In the genomic region with DNA sequence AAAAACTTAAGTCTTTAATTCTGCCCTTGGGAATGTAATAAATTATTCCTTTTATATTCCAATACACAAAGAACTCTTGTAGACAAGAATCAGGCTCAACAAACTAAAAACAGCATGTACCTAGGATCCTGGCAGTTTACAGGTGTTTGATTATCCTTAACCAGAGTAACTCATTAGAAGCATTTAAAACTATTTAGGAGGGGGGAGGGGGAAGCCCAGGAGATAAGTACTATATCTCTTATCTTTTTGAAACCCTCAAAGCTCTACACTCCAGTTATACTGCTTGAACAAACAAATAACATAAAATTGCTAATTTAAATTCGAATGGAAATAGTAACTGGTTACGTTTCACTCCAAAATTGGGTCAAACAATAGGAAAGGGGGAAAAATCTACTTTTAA, we compare ENCODE assay signal across 8 cellular contexts. TPM values are rescaled to one million over a fixed set of nuclear protein-coding genes. Genes with fewer than 3 reads are reported as not detected.
DNase-seq lines count a peak whose midpoint lies in the region; ATAC-seq and TF ChIP-seq lines count a peak whose summit lies in the region.

No MANE protein-coding gene starts in this region.

- H3K4me2 ChIP-seq in HCT116 (ENCODE audit: low read length), result peak overlapping the region; percentile 84
- peak overlapping the region; percentile 89 for H3K4me2 ChIP-seq in SU-DHL-6 (ENCODE audit: low read depth, low read length, poor library complexity, severe bottlenecking)
- H3K4me2 ChIP-seq in skeletal muscle satellite cell (ENCODE audit: low read length), result peak overlapping the region; percentile 87

- DNase-seq in HCT116 (ENCODE audit: low read depth, low spot score), result no peak
- DNase-seq in fibroblast of the aortic adventitia (ENCODE audit: low read depth), result no peak
- no peak for DNase-seq in DMS153 treated with DMSO at 0.1 percent for 48 hours (lab: John Stamatoyannopoulos, UW; ENCODE audit: unreplicated experiment)
- no peak for DNase-seq in NCI-H1436 (lab: John Stamatoyannopoulos, UW)

- H2AFZ ChIP-seq in HCT116 (ENCODE audit: low read depth, low read length, poor library complexity, severe bottlenecking) (no peak overlapping the region), SU-DHL-6 (ENCODE audit: low read depth, low read length, severe bottlenecking) (no peak overlapping the region)

- POLR2A ChIA-PET in HCT116 (lab: Charles Lee), result no interaction called here

- no peak for TF ChIP-seq POLR2A in HCT116 (IDR thresholded peaks at IDR 0.05; ENCODE audit: borderline replicate concordance, extremely low read depth, insufficient read depth, insufficient read length)

- H3K9ac ChIP-seq in HCT116 (ENCODE audit: low read length) (peak overlapping the region; percentile 100), SU-DHL-6 (ENCODE audit: low read length) (peak overlapping the region; percentile 98), skeletal muscle satellite cell (ENCODE audit: low read depth, low read length) (peak overlapping the region; percentile 100)

- H3K4me1 ChIP-seq in HCT116 (ENCODE audit: control insufficient read depth in 1 of 2, insufficient read depth in 2 of 2, low read length in 2 of 2), result peaks cover 7 to 32% of the 10 kb centered on the region in 2 experiments
- H3K4me1 ChIP-seq in skeletal muscle satellite cell (ENCODE audit: control insufficient read depth, insufficient read depth, low read length), result peaks cover 38% of the 10 kb centered on the region

- intact Hi-C loops in HCT116 (cut with micrococcal nuclease), result loop anchor here (2.0 to 5.0 kb wide), 2 partner anchors 45 to 63 kb away; no protein-coding TSS in a partner anchor

- no peak overlapping the region for H3K27ac ChIP-seq in HCT116 (ENCODE audit: low read depth, low read length)
- H3K27ac ChIP-seq in SU-DHL-6 (ENCODE audit: low read depth, low read length), result peak overlapping the region; percentile 75; the same call in 1 of the 2 replicates

- no peaks in the 10 kb centered on the region for H3F3A ChIP-seq in SU-DHL-6 (ENCODE audit: insufficient read depth)

- ATAC-seq in HCT116, result no peak
- no peak for ATAC-seq in HG03139 (IDR thresholded peaks at IDR 0.05; ENCODE audit: unreplicated experiment)
- no peak for ATAC-seq in HG02642 (IDR thresholded peaks at IDR 0.05; ENCODE audit: poor library complexity, unreplicated experiment)

- CTCF ChIA-PET in HCT116 (lab: Charles Lee), result no interaction called here

- H3K9me2 ChIP-seq in HCT116 (ENCODE audit: insufficient read depth), result no peaks in the 10 kb centered on the region
- no peaks in the 10 kb centered on the region for H3K9me2 ChIP-seq in SU-DHL-6 (replicated peaks; ENCODE audit: insufficient read depth, low read length)

- no peak for TF ChIP-seq RAD21 in HCT116 (IDR thresholded peaks at IDR 0.05; ENCODE audit: low read depth)

- H3K9me3 ChIP-seq in HCT116 (ENCODE audit: control insufficient read depth in 1 of 2, insufficient read depth in 1 of 2, low read depth in 1 of 2, low read length in 2 of 2), result no peaks in the 10 kb centered on the region
- H3K9me3 ChIP-seq in SU-DHL-6 (ENCODE audit: insufficient read depth, low read length), result no peaks in the 10 kb centered on the region
- no peaks in the 10 kb centered on the region for H3K9me3 ChIP-seq in skeletal muscle satellite cell (replicated peaks; ENCODE audit: low read length)

- RAD21 ChIA-PET in HCT116 (lab: Charles Lee; ENCODE audit: low non-redundant PET in 1 of 2, low total read pairs in 2 of 2, uncharacterized antibody in 2 of 2, unreplicated experiment in 2 of 2), result no interaction called here

- H3K27me3 ChIP-seq in HCT116 (ENCODE audit: insufficient read depth, low read length) (no peaks in the 10 kb centered on the region), SU-DHL-6 (ENCODE audit: low read length) (no peaks in the 10 kb centered on the region), skeletal muscle satellite cell (ENCODE audit: control insufficient read depth, insufficient read depth, low read length) (no peaks in the 10 kb centered on the region)

- peak overlapping the region; percentile 73 to 99 for H3K4me3 ChIP-seq in HCT116 (replicated peaks in 1 of 2; ENCODE audit: low read depth in 1 of 2, low read length in 2 of 2)
- H3K4me3 ChIP-seq in SU-DHL-6 (ENCODE audit: insufficient read depth, low read length, poor library complexity, severe bottlenecking), result peak overlapping the region; percentile 88
- peak overlapping the region; percentile 96 for H3K4me3 ChIP-seq in fibroblast of the aortic adventitia (ENCODE audit: low read depth, low read length)
- peak overlapping the region; percentile 100 for H3K4me3 ChIP-seq in skeletal muscle satellite cell (ENCODE audit: low read length)

- H4K20me1 ChIP-seq in HCT116 (ENCODE audit: insufficient read depth) (peaks cover 37% of the 10 kb centered on the region), SU-DHL-6 (ENCODE audit: low read depth, low read length) (peaks cover 37% of the 10 kb centered on the region)

- TF ChIP-seq CTCF in HCT116 (IDR thresholded peaks at IDR 0.05 in 2 of 3, conservative IDR thresholded peaks at IDR 0.05 in 1 of 3; ENCODE audit: borderline replicate concordance in 1 of 3, insufficient read depth in 1 of 3, low read depth in 2 of 3, low read length in 2 of 3) (no peak), SU-DHL-6 (IDR thresholded peaks at IDR 0.05; ENCODE audit: insufficient read depth, low read length, poor library complexity, severe bottlenecking) (no peak), fibroblast of the aortic adventitia (IDR thresholded peaks at IDR 0.05; ENCODE audit: insufficient read depth, low read length) (no peak)

- BruUV-seq in HCT116 (replicated peaks; lab: Mats Ljungman, UMichigan), result no TSS peak

- peaks cover 18 to 24% of the 10 kb centered on the region in 2 experiments for H3K36me3 ChIP-seq in HCT116 (ENCODE audit: control insufficient read depth in 1 of 2, insufficient read depth in 2 of 2, low read length in 2 of 2)
- peaks cover 21% of the 10 kb centered on the region for H3K36me3 ChIP-seq in SU-DHL-6 (ENCODE audit: low read length)
- H3K36me3 ChIP-seq in skeletal muscle satellite cell (ENCODE audit: insufficient read depth, low read length), result peaks cover 18% of the 10 kb centered on the region

- H3K79me2 ChIP-seq in HCT116 (ENCODE audit: insufficient read depth, low read length) (peaks cover 91% of the 10 kb centered on the region), SU-DHL-6 (ENCODE audit: insufficient read depth, low read length) (peaks cover 78% of the 10 kb centered on the region)

TF ChIP-seq in HCT116, 20 proteins besides CTCF, POLR2A, EP300 and RAD21 (continues in another document):
- TF ChIP-seq ZFX (IDR thresholded peaks at IDR 0.05) (no peak), SIN3A (IDR thresholded peaks at IDR 0.05; ENCODE audit: low read depth) (no peak), REST (IDR thresholded peaks at IDR 0.05; ENCODE audit: low read depth) (no peak), YY1 (IDR thresholded peaks at IDR 0.05; ENCODE audit: extremely low read depth, insufficient replicate concordance, low read depth, low read length) (no peak), CEBPB (IDR thresholded peaks at IDR 0.05; ENCODE audit: low read depth) (no peak), ZNF274 (IDR thresholded peaks at IDR 0.05; ENCODE audit: low read depth, low read length) (no peak), TCF7L2 (IDR thresholded peaks at IDR 0.05; ENCODE audit: borderline replicate concordance, extremely low read depth, insufficient read depth, insufficient read length) (no peak), EGR1 (IDR thresholded peaks at IDR 0.05; ENCODE audit: low read depth) (no peak), FOSL1 (IDR thresholded peaks at IDR 0.05; ENCODE audit: low read depth) (no peak), ELF1 (IDR thresholded peaks at IDR 0.05; ENCODE audit: borderline replicate concordance, low read depth) (no peak), EZH2phosphoT487 (IDR thresholded peaks at IDR 0.05; ENCODE audit: borderline replicate concordance) (no peak), SP1 (IDR thresholded peaks at IDR 0.05; ENCODE audit: low read depth) (no peak), JUND (IDR thresholded peaks at IDR 0.05) (no peak), POLR2AphosphoS5 (IDR thresholded peaks at IDR 0.05; ENCODE audit: low read depth, low read length) (no peak), CBX3 (IDR thresholded peaks at IDR 0.05; ENCODE audit: low read depth) (no peak), EZH2 (IDR thresholded peaks at IDR 0.05) (no peak)
- TF ChIP-seq, protein P1, sequence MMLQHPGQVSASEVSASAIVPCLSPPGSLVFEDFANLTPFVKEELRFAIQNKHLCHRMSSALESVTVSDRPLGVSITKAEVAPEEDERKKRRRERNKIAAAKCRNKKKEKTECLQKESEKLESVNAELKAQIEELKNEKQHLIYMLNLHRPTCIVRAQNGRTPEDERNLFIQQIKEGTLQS (IDR thresholded peaks at IDR 0.05), result no peak

RNA-seq across cellular contexts. Expression of gene CNBP, which starts 1.9 kb away (rescaled TPM):
- total RNA-seq in HCT116 (2021; ENCODE audit: unreplicated experiment) (353 TPM), fibroblast of the aortic adventitia (ENCODE audit: low replicate concordance) (286 and 295 TPM in 2 replicates)
- polyA plus RNA-seq in HCT116 (2012), result 338 TPM in 2 replicates
- total RNA-seq in skeletal muscle satellite cell (2012; rRNA removed), result 232 and 240 TPM in 2 replicates

RNA-seq across cellular contexts. Expression of gene ISY1, which starts 21.0 kb away (rescaled TPM):
- 43.6 TPM for total RNA-seq in HCT116 (2021; ENCODE audit: unreplicated experiment)
- polyA plus RNA-seq in HCT116 (2012), result 26.3 and 27.4 TPM in 2 replicates
- total RNA-seq in fibroblast of the aortic adventitia (ENCODE audit: low replicate concordance), result 20.6 and 51.0 TPM in 2 replicates
- total RNA-seq in skeletal muscle satellite cell (2012; rRNA removed), result 16.6 and 21.0 TPM in 2 replicates
